Comparison of ENCODE assay signal across 1 cellular context in genomic region chr16:16259968-16260367, GRCh38. TPM values are rescaled to one million over a fixed set of nuclear protein-coding genes. Genes with fewer than 3 reads are reported as not detected.
"Had no signal": no experiment of that assay in that cellular context is flagged by ENCODE, and none has a peak within 500 bp of the region (broad histone marks: within the 10 kb centered on the region; RNA-seq: fewer than 3 reads in every experiment).

No MANE protein-coding gene starts in this region.

RNA-seq across cellular contexts. Expression of gene ABCC6, which starts 36.7 kb away (rescaled TPM):
- total RNA-seq: MCF 10A had no signal
